ENCODE assay signal across 12 cellular contexts in the genomic region with DNA sequence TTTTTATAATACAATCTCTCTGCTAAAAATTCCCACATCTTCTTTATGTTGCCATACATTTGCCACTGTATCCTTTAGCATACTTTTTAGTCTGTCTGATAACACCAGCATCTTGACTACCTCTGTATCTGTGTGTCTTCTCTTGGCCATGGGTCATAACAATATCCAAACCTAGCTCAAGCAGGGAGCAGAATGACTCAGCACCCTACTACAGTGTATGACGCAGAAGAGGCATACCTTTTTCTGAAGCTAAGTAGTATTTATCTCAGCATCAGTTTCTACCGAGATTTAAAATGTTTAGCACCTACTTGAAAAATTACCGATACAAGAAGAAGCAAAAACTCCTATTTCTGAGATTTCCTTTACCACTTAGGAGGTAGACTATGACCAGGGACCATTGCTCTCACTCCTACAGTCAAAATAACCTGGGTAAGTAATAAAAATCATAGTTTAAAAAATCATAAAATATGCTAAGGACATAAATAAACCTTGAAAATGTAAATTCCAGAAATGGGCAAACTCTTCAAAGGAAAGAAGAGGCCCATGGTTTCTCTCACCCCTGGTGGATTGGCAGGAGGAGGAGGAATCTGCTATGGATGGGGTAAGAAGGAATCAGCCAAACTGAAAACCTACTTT.
A peak's percentile ranks its signal among the peaks of the same experiment; 100 is the strongest.
DNase-seq lines count a peak whose midpoint lies in the region; ATAC-seq, FAIRE-seq and TF ChIP-seq lines count a peak whose summit lies in the region.
"Had no signal": no experiment of that assay in that cellular context is flagged by ENCODE, and none has a peak within 500 bp of the region (broad histone marks: within the 10 kb centered on the region; RNA-seq: fewer than 3 reads in every experiment).

No MANE protein-coding gene starts in this region.

- FAIRE-seq in astrocyte (lab: Jason Lieb, UNC) (no peak), HepG2 (lab: Jason Lieb, UNC) (no peak)
- FAIRE-seq: GM18507 had no signal

- BruUV-seq in HepG2 (replicated peaks; lab: Mats Ljungman, UMichigan) = no TSS peak

- no peak for TF ChIP-seq EP300 in HepG2 (IDR thresholded peaks at IDR 0.05; ENCODE audit: low read depth in 2 of 2, low read length in 2 of 2)
- TF ChIP-seq EP300 in HepG2 (CRISPR knock-in tag; IDR thresholded peaks at IDR 0.05; ENCODE audit: borderline replicate concordance) = no peak

- no peaks in the 10 kb centered on the region for H4K20me1 ChIP-seq in astrocyte (ENCODE audit: insufficient read depth, low read length)
- no peaks in the 10 kb centered on the region for H4K20me1 ChIP-seq in HepG2 (ENCODE audit: insufficient read depth, low read length)

- 31% methylated on average over 3 of the region's 3 CpGs for WGBS in HepG2 (ENCODE audit: low lambda C conversion rate)

- in situ Hi-C loops in HepG2 (cut with HindIII; ENCODE audit: extremely low pct_ligation_motif_present, low pct_unique_long_range_greater_than_20kb) = no loop called here

- no peak overlapping the region for H3K4me3 ChIP-seq in astrocyte (ENCODE audit: insufficient read depth, low read depth, low read length)
- H3K4me3 ChIP-seq in HepG2 (replicated peaks in 1 of 3; ENCODE audit: insufficient read depth in 1 of 3, low read depth in 2 of 3, low read length in 3 of 3) = no peak overlapping the region
- H3K4me3 ChIP-seq: HAP-1 had no signal

- ATAC-seq in HG02610 (IDR thresholded peaks at IDR 0.05; ENCODE audit: unreplicated experiment) = peak; percentile 61
- ATAC-seq in HepG2 = no peak
- ATAC-seq in GM19328 (IDR thresholded peaks at IDR 0.05; ENCODE audit: unreplicated experiment) = no peak
- ATAC-seq in HG02759 (IDR thresholded peaks at IDR 0.05; ENCODE audit: unreplicated experiment) = no peak

- H3K9me3 Mint-ChIP-seq in astrocyte (ENCODE audit: unreplicated experiment) = no peaks in the 10 kb centered on the region

- H2AFZ ChIP-seq in astrocyte (ENCODE audit: low read depth, low read length) (no peak overlapping the region), HepG2 (ENCODE audit: low read length) (no peak overlapping the region)

- no peak for TF ChIP-seq POLR2A in HepG2 (IDR thresholded peaks at IDR 0.05; ENCODE audit: insufficient read depth in 1 of 2, low read depth in 2 of 2, low read length in 2 of 2)

- H3K4me1 ChIP-seq in astrocyte (ENCODE audit: insufficient read depth, low read length) (peaks cover 9% of the 10 kb centered on the region), HepG2 (ENCODE audit: insufficient read depth, low read length) (peaks cover 7% of the 10 kb centered on the region; the same call in 1 of the 2 replicates)
- H3K4me1 ChIP-seq: HAP-1 had no signal

- H3K27ac ChIP-seq in astrocyte (ENCODE audit: low read depth, low read length) (peak overlapping the region; percentile 37), HepG2 (ENCODE audit: extremely low read length, insufficient read depth, low read length) (no peak overlapping the region)
- H3K27ac ChIP-seq: C4-2B had no signal

- H3K4me2 ChIP-seq in astrocyte (ENCODE audit: low read length) (peak overlapping the region; percentile 0), HepG2 (ENCODE audit: low read depth, low read length) (no peak overlapping the region)

- H3K79me2 ChIP-seq in astrocyte (ENCODE audit: insufficient read depth, low read length) = no peaks in the 10 kb centered on the region
- no peaks in the 10 kb centered on the region for H3K79me2 ChIP-seq in HepG2 (ENCODE audit: insufficient read depth, low read length)

- H3K27ac Mint-ChIP-seq in astrocyte (ENCODE audit: unreplicated experiment) = no peak overlapping the region

- no peaks in the 10 kb centered on the region for H3K36me3 ChIP-seq in astrocyte (ENCODE audit: insufficient read depth, low read length)
- H3K36me3 ChIP-seq in HepG2 (replicated peaks in 1 of 2; ENCODE audit: control insufficient read depth in 1 of 2, insufficient read depth in 2 of 2, low read length in 2 of 2) = no peaks in the 10 kb centered on the region
- H3K36me3 ChIP-seq: HAP-1 had no signal

- POLR2A ChIA-PET in HepG2 (lab: Yijun Ruan, JAX) = no interaction called here

- H3K27me3 ChIP-seq in astrocyte (ENCODE audit: insufficient read depth, low read length) = no peaks in the 10 kb centered on the region
- H3K27me3 ChIP-seq in HepG2 (ENCODE audit: control insufficient read depth in 1 of 2, insufficient read depth in 2 of 2, low read length in 2 of 2) = no peaks in the 10 kb centered on the region; a peak in 1 of 5 replicates

- DNase-seq in Daoy (ENCODE audit: low read depth) = peak; percentile 65
- peak; percentile 80 for DNase-seq in astrocyte (ENCODE audit: low read depth)
- no peak for DNase-seq in HepG2 (ENCODE audit: low spot score)
- DNase-seq in NCI-H1092 treated with DMSO at 0.1 percent for 48 hours (lab: John Stamatoyannopoulos, UW) = no peak
- DNase-seq in NOMO-1 treated with dmso at 0.1 percent for 144 hours (lab: John Stamatoyannopoulos, UW; ENCODE audit: unreplicated experiment) = no peak
- DNase-seq: activated CD4-positive, alpha-beta T cell treated with anti-CD3 and anti-CD28 coated beads for 4 hours had no signal

- no peaks in the 10 kb centered on the region for H3K27me3 Mint-ChIP-seq in astrocyte (ENCODE audit: low read depth, unreplicated experiment)

- H3K9me3 ChIP-seq in astrocyte (ENCODE audit: insufficient read depth, low read depth, low read length) = no peaks in the 10 kb centered on the region
- H3K9me3 ChIP-seq in HepG2 (ENCODE audit: low read length) = no peaks in the 10 kb centered on the region
- H3K9me3 ChIP-seq: HAP-1 had no signal

- TF ChIP-seq CTCF in astrocyte (IDR thresholded peaks at IDR 0.05; ENCODE audit: insufficient read depth, low read depth, low read length) = no peak
- TF ChIP-seq CTCF in HepG2 (CRISPR knock-in tag; IDR thresholded peaks at IDR 0.05) = no peak

- peaks cover 7% of the 10 kb centered on the region for H3K4me1 Mint-ChIP-seq in astrocyte (ENCODE audit: low read depth, unreplicated experiment)

- H3K36me3 Mint-ChIP-seq in astrocyte (ENCODE audit: low read depth, unreplicated experiment) = no peaks in the 10 kb centered on the region

- no peak overlapping the region for H3K4me3 Mint-ChIP-seq in astrocyte (ENCODE audit: unreplicated experiment)

- H3K9ac ChIP-seq in astrocyte (ENCODE audit: low read length) (no peak overlapping the region), HepG2 (ENCODE audit: insufficient read depth, low read depth, low read length) (no peak overlapping the region)

- TF ChIP-seq RAD21 in HepG2 (CRISPR knock-in tag; IDR thresholded peaks at IDR 0.05) = no peak

- CTCF ChIA-PET in HepG2 (lab: Yijun Ruan, JAX; ENCODE audit: low intra/inter-chr PET ratio, low total read pairs) = no interaction called here

- intact Hi-C loops in HepG2 (cut with micrococcal nuclease; ENCODE audit: unreplicated experiment) = no loop called here

TF ChIP-seq in HepG2, 621 proteins besides CTCF, POLR2A, EP300 and RAD21:
- TF ChIP-seq NFE2 (CRISPR knock-in tag; IDR thresholded peaks at IDR 0.05) = peak; percentile 59; the same call in 1 of the 2 replicates
- peak; percentile 26; the same call in 1 of the 2 replicates for TF ChIP-seq NFE2L2 (IDR thresholded peaks at IDR 0.05; ENCODE audit: low read length)
- no peak for TF ChIP-seq ZKSCAN5 (CRISPR knock-in tag; IDR thresholded peaks at IDR 0.05)
- TF ChIP-seq, protein P1, sequence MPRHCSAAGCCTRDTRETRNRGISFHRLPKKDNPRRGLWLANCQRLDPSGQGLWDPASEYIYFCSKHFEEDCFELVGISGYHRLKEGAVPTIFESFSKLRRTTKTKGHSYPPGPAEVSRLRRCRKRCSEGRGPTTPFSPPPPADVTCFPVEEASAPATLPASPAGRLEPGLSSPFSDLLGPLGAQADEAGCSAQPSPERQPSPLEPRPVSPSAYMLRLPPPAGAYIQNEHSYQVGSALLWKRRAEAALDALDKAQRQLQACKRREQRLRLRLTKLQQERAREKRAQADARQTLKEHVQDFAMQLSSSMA (CRISPR knock-in tag; IDR thresholded peaks at IDR 0.05) = no peak
- no peak for TF ChIP-seq ZNF263 (CRISPR knock-in tag; IDR thresholded peaks at IDR 0.05)
TF ChIP-seq in HepG2: peak in this region for 2.

Comparison
In these comparisons a context has a peak if more than half of its experiments do, and no peak if none do; other contexts are left out.
1. DNase-seq: peak in Daoy (single experiment) and astrocyte (single experiment); none in HepG2 (single experiment), NCI-H1092 treated with DMSO at 0.1 percent for 48 hours (single experiment) and NOMO-1 treated with dmso at 0.1 percent for 144 hours (single experiment).